28 cellular contexts compared by ENCODE assay signal in the genomic region with DNA sequence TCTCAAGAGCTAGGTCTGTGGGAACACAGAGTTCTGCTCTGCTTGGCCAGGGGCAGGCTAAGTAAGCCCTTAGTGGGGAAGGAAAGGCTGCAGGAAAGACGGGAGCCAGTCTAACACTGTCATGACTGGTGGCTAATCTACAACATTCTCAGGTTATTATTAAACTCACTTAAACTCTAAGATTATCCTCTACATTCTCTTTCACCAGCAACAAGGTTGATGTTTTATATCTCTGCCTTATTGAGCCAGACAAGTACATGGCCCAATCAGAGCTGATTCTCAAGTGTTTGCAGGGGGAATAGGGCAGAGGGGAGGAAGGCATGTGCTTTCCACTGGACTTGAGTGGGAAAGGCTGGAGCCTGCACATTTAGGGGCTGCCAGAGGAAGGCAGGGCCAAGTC.
"Had no signal": no experiment of that assay in that cellular context is flagged by ENCODE, and none has a peak within 500 bp of the region (broad histone marks: within the 10 kb centered on the region; RNA-seq: fewer than 3 reads in every experiment).

No MANE protein-coding gene starts in this region.

- H3K4me3 ChIP-seq: gastrocnemius medialis, lung, ovary, psoas muscle, right lobe of liver, suprapubic skin, transverse colon, upper lobe of right lung, uterus had no signal

- H3K9me3 Mint-ChIP-seq: endodermal cell; memory B cell; natural killer cell; stimulated activated naive B cell treated with anti-CD40 and anti-IgM and Interleukin-4, amounts not matched to agents 10 μg/mL and 1 μg/mL and 100 μg/mL, for 72 hours had no signal

- H3K27me3 ChIP-seq: gastrocnemius medialis, ovary, right lobe of liver, suprapubic skin, transverse colon, upper lobe of right lung, uterus had no signal

- H3K9me3 ChIP-seq: gastrocnemius medialis, ovary, psoas muscle, right lobe of liver, suprapubic skin, transverse colon, upper lobe of right lung, uterus had no signal

- H3K36me3 ChIP-seq: gastrocnemius medialis, ovary, right lobe of liver, suprapubic skin, transverse colon, upper lobe of right lung, uterus had no signal

- H3K27ac ChIP-seq: epithelial cell of prostate, gastrocnemius medialis, ovary, psoas muscle, right lobe of liver, suprapubic skin, transverse colon, upper lobe of right lung, uterus had no signal

- ATAC-seq: esophagus mucosa; gastrocnemius medialis; left colon; natural killer cell; psoas muscle; right lobe of liver; stimulated activated naive B cell treated with anti-CD40 and anti-IgM and Interleukin-4, amounts not matched to agents 10 μg/mL and 1 μg/mL and 100 μg/mL, for 72 hours; upper lobe of right lung had no signal

- H3K4me1 ChIP-seq: gastrocnemius medialis, psoas muscle, right lobe of liver, suprapubic skin, transverse colon, upper lobe of right lung, uterus had no signal

- H3K36me3 Mint-ChIP-seq: memory B cell; natural killer cell; stimulated activated naive B cell treated with anti-CD40 and anti-IgM and Interleukin-4, amounts not matched to agents 10 μg/mL and 1 μg/mL and 100 μg/mL, for 72 hours had no signal

- H3K4me3 Mint-ChIP-seq: endodermal cell; memory B cell; natural killer cell; stimulated activated naive B cell treated with anti-CD40 and anti-IgM and Interleukin-4, amounts not matched to agents 10 μg/mL and 1 μg/mL and 100 μg/mL, for 72 hours; stimulated activated naive CD8-positive, alpha-beta T cell treated with anti-CD3 and anti-CD28 coated beads, Interleukin-15, Interleukin-2, amounts not matched to agents 100 ng/mL and 50 ng/mL, for 24 hours had no signal

- H3K27ac Mint-ChIP-seq: endodermal cell; memory B cell; natural killer cell; stimulated activated naive B cell treated with anti-CD40 and anti-IgM and Interleukin-4, amounts not matched to agents 10 μg/mL and 1 μg/mL and 100 μg/mL, for 72 hours; stimulated activated naive CD8-positive, alpha-beta T cell treated with anti-CD3 and anti-CD28 coated beads, Interleukin-15, Interleukin-2, amounts not matched to agents 100 ng/mL and 50 ng/mL, for 24 hours had no signal

- H3K4me1 Mint-ChIP-seq: endodermal cell; memory B cell; stimulated activated naive B cell treated with anti-CD40 and anti-IgM and Interleukin-4, amounts not matched to agents 10 μg/mL and 1 μg/mL and 100 μg/mL, for 72 hours had no signal

- DNase-seq: effector CD8-positive, alpha-beta T cell; endodermal cell; foreskin fibroblast; gastrocnemius medialis; head of caudate nucleus; hippocampal formation; islet precursor cell; kidney glomerular epithelial cell; left colon; natural killer cell; occipital lobe; ovary; posterior cingulate gyrus; psoas muscle; right lobe of liver; small intestine; stimulated activated CD4-positive, alpha-beta T cell treated with anti-CD3 and anti-CD28 coated beads, Interleukin-15, amount 100 ng/mL, for 24 hours; stimulated activated CD4-positive, alpha-beta T cell treated with anti-CD3 and anti-CD28 coated beads, Interleukin-2, amount 100 ng/mL, for 48 hours; stimulated activated naive B cell treated with anti-CD40 and anti-IgM and Interleukin-4, amounts not matched to agents 10 μg/mL and 1 μg/mL and 100 μg/mL, for 72 hours; transverse colon; upper lobe of right lung; uterus had no signal
